8 cellular contexts compared by ENCODE assay signal in the genomic region with DNA sequence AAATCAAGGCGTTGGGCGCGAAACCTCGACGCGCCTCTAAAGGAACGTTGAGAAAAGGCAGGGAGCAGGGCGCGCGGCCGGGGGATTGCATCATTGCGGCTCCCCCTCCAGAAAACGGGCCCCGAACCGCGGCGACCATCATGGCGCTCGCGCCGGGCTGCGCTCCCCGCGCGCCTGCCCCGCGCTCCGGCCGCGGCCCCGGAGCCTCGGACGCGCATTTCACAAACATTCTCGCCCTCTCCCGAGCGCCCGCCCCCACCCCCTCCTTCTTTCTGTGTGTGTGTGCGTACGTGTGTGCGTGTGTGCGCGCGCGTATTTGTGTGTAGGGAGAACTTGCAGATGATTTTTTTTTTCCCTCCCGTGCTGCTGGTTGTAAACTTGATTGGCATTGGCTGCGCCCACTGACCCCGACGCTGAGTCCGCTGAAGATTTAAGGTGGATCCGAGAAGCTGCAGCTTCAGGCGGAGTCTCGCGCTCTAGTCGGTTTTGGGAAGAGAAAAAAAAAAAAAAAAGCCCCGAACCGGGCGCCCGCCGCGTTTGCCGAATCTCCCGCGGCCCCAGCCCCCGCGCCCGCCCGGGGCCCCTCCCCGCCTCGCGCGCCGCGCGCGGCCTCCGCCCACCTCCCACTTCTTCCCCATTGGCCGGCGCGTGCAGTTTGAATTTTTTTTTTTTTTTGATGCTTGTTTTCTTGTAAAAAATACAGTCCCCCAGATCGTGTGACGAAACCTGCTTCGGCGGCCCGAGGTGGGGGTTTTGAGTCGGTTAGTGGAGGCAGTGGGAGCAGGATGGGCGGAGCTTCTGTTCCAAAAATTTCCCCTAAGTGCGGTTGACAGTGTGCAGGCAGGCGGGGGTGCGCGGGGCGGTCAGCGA. TPM values are rescaled to one million over a fixed set of nuclear protein-coding genes. Genes with fewer than 3 reads are reported as not detected.
A peak's percentile ranks its signal among the peaks of the same experiment; 100 is the strongest.
DNase-seq lines count a peak whose midpoint lies in the region; ATAC-seq and TF ChIP-seq lines count a peak whose summit lies in the region.

No MANE protein-coding gene starts in this region.

- peaks cover 12% of the 10 kb centered on the region for H3F3A ChIP-seq in OCI-LY1 (ENCODE audit: insufficient read depth, low read length)

- no peaks in the 10 kb centered on the region for H3K27me3 ChIP-seq in OCI-LY1 (ENCODE audit: insufficient read depth, low read length)

- no peaks in the 10 kb centered on the region for H3K9me3 ChIP-seq in OCI-LY1 (ENCODE audit: low read length)

- H3K27ac ChIP-seq in OCI-LY1 (ENCODE audit: low read depth, low read length, poor library complexity, severe bottlenecking) (peak overlapping the region; percentile 98), epithelial cell of prostate (peak overlapping the region; percentile 97)

- TF ChIP-seq CTCF in OCI-LY1 (IDR thresholded peaks at IDR 0.05; ENCODE audit: low read length): no peak

- H3K4me1 ChIP-seq in OCI-LY1 (ENCODE audit: insufficient read depth, low read length, severe bottlenecking): peaks cover 59% of the 10 kb centered on the region

- H3K9me2 ChIP-seq in OCI-LY1 (ENCODE audit: low read depth, low read length): no peaks in the 10 kb centered on the region

- peak overlapping the region; percentile 83 for H3K4me2 ChIP-seq in OCI-LY1 (ENCODE audit: low read length)

- H4K20me1 ChIP-seq in OCI-LY1 (ENCODE audit: insufficient read depth, low read length): no peaks in the 10 kb centered on the region

- H3K4me3 ChIP-seq in OCI-LY1 (ENCODE audit: low read depth, low read length, poor library complexity, severe bottlenecking): peak overlapping the region; percentile 80

- peak overlapping the region; percentile 86 for H3K9ac ChIP-seq in OCI-LY1 (ENCODE audit: low read length)

- peaks cover 39% of the 10 kb centered on the region for H3K79me2 ChIP-seq in OCI-LY1 (ENCODE audit: insufficient read depth, low read length)

- peaks cover 31% of the 10 kb centered on the region for H3K36me3 ChIP-seq in OCI-LY1 (ENCODE audit: insufficient read depth, low read length)

- DNase-seq in DMS 273 (lab: John Stamatoyannopoulos, UW; ENCODE audit: unreplicated experiment): peak; percentile 98
- DNase-seq in HuH-7 (ENCODE audit: low spot score): peak; percentile 95
- DNase-seq in activated T-cell treated with anti-CD3 and anti-CD28 coated beads for 4 hours: peak; percentile 82
- DNase-seq in epithelial cell of prostate (ENCODE audit: low read depth, low spot score): peak; percentile 98
- peak; percentile 96 for DNase-seq in mucosa of gallbladder (ENCODE audit: low spot score)
- DNase-seq in stimulated activated CD8-positive, alpha-beta memory T cell treated with anti-CD3 and anti-CD28 coated beads, Interleukin-4, amount 100 ng/mL, for 24 hours (ENCODE audit: low read depth): peak; percentile 85

- H2AFZ ChIP-seq in OCI-LY1 (ENCODE audit: low read length): no peak overlapping the region

- ATAC-seq in GM21526 (IDR thresholded peaks at IDR 0.05; ENCODE audit: low FRiP score, unreplicated experiment): peak; percentile 45

RNA-seq across cellular contexts. Expression of a gene that starts 8.2 kb away (rescaled TPM):
- 63.0 TPM for total RNA-seq in mucosa of gallbladder

RNA-seq across cellular contexts. Expression of a gene that starts 29.3 kb away (rescaled TPM):
- 0.26 TPM for total RNA-seq in mucosa of gallbladder

Comparison
In these comparisons a context has a peak if more than half of its experiments do, and no peak if none do; other contexts are left out.
1. Peak in every context shown above with its lines: DNase-seq, ATAC-seq, H3K4me3 ChIP-seq and H3K27ac ChIP-seq.